Comparison of ENCODE assay signal across 1 cellular context in the genomic region with DNA sequence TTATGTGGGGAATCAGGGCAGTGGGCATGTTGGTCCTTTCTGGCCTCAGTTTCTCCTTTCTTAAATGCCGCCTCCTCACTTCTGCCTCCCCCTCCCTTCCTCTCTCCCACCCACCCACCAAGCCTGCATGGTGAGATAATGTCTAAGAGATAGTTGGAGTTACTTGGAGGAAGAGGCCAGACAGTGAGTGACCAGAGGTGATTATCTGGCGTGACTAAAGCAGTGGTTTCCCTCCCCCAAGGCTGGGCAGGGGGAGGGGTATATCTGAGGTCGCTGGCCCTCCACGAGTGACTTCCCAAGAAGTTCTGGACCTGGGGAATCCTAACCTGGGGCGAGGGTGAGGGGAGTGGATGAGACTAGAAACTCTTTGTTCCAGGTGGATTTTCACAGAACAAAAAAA.
TF ChIP-seq lines count a peak whose summit lies in the region.

No MANE protein-coding gene starts in this region.

TF ChIP-seq in GM23338, 12 proteins besides CTCF, POLR2A, EP300 and RAD21:
- TF ChIP-seq, protein P1, sequence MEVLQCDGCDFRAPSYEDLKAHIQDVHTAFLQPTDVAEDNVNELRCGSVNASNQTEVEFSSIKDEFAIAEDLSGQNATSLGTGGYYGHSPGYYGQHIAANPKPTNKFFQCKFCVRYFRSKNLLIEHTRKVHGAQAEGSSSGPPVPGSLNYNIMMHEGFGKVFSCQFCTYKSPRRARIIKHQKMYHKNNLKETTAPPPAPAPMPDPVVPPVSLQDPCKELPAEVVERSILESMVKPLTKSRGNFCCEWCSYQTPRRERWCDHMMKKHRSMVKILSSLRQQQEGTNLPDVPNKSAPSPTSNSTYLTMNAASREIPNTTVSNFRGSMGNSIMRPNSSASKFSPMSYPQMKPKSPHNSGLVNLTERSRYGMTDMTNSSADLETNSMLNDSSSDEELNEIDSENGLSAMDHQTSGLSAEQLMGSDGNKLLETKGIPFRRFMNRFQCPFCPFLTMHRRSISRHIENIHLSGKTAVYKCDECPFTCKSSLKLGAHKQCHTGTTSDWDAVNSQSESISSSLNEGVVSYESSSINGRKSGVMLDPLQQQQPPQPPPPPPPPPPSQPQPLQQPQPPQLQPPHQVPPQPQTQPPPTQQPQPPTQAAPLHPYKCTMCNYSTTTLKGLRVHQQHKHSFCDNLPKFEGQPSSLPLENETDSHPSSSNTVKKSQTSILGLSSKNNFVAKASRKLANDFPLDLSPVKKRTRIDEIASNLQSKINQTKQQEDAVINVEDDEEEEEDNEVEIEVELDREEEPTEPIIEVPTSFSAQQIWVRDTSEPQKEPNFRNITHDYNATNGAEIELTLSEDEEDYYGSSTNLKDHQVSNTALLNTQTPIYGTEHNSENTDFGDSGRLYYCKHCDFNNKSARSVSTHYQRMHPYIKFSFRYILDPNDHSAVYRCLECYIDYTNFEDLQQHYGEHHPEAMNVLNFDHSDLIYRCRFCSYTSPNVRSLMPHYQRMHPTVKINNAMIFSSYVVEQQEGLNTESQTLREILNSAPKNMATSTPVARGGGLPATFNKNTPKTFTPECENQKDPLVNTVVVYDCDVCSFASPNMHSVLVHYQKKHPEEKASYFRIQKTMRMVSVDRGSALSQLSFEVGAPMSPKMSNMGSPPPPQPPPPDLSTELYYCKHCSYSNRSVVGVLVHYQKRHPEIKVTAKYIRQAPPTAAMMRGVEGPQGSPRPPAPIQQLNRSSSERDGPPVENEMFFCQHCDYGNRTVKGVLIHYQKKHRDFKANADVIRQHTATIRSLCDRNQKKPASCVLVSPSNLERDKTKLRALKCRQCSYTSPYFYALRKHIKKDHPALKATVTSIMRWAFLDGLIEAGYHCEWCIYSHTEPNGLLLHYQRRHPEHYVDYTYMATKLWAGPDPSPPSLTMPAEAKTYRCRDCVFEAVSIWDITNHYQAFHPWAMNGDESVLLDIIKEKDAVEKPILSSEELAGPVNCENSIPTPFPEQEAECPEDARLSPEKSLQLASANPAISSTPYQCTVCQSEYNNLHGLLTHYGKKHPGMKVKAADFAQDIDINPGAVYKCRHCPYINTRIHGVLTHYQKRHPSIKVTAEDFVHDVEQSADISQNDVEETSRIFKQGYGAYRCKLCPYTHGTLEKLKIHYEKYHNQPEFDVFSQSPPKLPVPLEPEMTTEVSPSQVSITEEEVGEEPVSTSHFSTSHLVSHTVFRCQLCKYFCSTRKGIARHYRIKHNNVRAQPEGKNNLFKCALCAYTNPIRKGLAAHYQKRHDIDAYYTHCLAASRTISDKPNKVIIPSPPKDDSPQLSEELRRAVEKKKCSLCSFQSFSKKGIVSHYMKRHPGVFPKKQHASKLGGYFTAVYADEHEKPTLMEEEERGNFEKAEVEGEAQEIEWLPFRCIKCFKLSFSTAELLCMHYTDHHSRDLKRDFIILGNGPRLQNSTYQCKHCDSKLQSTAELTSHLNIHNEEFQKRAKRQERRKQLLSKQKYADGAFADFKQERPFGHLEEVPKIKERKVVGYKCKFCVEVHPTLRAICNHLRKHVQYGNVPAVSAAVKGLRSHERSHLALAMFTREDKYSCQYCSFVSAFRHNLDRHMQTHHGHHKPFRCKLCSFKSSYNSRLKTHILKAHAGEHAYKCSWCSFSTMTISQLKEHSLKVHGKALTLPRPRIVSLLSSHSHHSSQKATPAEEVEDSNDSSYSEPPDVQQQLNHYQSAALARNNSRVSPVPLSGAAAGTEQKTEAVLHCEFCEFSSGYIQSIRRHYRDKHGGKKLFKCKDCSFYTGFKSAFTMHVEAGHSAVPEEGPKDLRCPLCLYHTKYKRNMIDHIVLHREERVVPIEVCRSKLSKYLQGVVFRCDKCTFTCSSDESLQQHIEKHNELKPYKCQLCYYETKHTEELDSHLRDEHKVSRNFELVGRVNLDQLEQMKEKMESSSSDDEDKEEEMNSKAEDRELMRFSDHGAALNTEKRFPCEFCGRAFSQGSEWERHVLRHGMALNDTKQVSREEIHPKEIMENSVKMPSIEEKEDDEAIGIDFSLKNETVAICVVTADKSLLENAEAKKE (CRISPR knock-in tag; IDR thresholded peaks at IDR 0.05), result no peak
- TF ChIP-seq EZH2phosphoT487 (IDR thresholded peaks at IDR 0.05; ENCODE audit: unreplicated experiment) (no peak), ZNF331 (CRISPR knock-in tag; IDR thresholded peaks at IDR 0.05; ENCODE audit: low read depth) (no peak)
